Comparison of ENCODE assay signal across 1 cellular context in the genomic region with DNA sequence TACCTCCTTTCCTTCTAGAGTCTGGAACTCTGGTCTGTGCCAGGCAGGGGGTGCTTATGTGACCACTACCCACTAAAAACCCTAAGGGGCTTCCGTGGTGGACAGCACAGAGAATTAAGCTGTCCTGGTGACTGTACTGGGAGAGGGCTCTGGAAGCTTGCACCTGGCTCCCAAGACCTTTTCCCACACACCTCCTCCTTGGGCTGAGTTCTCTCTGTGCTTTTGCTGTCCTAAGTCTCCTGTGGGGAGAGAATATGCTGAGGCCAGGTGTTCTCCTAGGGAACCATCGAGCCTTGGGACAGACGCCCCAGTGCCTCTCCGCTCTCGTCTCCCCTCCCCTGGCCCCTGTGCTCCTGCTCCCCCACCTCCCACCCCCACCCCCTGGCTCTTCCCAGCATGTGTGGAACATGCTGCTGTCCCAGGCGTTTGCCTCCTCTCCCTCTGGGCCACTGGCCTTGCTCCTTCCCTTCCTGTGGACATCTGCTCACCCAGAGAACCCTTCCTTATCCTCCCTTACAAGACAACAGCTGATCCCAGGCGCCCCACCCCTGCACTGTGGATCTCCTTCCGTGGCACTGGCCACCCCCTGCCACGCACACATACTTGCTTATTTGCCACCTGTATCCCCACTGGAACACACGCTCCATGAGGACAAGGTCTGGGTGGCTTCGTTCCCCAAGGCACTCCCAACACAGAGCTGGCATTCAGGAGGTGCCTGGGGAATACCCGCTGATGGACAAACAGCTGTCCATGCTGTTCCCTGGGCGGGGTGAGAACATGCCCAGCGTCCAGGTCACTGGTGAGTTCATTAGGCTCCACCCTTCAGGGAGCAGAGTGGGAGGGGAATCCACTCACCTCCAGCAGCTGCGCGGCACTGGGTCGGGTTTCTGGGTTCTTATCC.
TF ChIP-seq lines count a peak whose summit lies in the region.

No MANE protein-coding gene starts in this region.

TF ChIP-seq in GM23338, 12 proteins besides CTCF, POLR2A, EP300 and RAD21 (continued from another document):
- TF ChIP-seq, protein P1, sequence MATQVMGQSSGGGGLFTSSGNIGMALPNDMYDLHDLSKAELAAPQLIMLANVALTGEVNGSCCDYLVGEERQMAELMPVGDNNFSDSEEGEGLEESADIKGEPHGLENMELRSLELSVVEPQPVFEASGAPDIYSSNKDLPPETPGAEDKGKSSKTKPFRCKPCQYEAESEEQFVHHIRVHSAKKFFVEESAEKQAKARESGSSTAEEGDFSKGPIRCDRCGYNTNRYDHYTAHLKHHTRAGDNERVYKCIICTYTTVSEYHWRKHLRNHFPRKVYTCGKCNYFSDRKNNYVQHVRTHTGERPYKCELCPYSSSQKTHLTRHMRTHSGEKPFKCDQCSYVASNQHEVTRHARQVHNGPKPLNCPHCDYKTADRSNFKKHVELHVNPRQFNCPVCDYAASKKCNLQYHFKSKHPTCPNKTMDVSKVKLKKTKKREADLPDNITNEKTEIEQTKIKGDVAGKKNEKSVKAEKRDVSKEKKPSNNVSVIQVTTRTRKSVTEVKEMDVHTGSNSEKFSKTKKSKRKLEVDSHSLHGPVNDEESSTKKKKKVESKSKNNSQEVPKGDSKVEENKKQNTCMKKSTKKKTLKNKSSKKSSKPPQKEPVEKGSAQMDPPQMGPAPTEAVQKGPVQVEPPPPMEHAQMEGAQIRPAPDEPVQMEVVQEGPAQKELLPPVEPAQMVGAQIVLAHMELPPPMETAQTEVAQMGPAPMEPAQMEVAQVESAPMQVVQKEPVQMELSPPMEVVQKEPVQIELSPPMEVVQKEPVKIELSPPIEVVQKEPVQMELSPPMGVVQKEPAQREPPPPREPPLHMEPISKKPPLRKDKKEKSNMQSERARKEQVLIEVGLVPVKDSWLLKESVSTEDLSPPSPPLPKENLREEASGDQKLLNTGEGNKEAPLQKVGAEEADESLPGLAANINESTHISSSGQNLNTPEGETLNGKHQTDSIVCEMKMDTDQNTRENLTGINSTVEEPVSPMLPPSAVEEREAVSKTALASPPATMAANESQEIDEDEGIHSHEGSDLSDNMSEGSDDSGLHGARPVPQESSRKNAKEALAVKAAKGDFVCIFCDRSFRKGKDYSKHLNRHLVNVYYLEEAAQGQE (IDR thresholded peaks at IDR 0.05; ENCODE audit: unreplicated experiment): no peak
- no peak for TF ChIP-seq NANOG (IDR thresholded peaks at IDR 0.05; ENCODE audit: borderline replicate concordance)
- TF ChIP-seq, protein P2, sequence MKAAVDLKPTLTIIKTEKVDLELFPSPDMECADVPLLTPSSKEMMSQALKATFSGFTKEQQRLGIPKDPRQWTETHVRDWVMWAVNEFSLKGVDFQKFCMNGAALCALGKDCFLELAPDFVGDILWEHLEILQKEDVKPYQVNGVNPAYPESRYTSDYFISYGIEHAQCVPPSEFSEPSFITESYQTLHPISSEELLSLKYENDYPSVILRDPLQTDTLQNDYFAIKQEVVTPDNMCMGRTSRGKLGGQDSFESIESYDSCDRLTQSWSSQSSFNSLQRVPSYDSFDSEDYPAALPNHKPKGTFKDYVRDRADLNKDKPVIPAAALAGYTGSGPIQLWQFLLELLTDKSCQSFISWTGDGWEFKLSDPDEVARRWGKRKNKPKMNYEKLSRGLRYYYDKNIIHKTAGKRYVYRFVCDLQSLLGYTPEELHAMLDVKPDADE (IDR thresholded peaks at IDR 0.05): no peak
- TF ChIP-seq POLR2AphosphoS5 (IDR thresholded peaks at IDR 0.05; ENCODE audit: low read depth): no peak
